Comparison of ENCODE assay signal across 8 cellular contexts in genomic region chr1:66752000-66752592, GRCh38. TPM values are rescaled to one million over a fixed set of nuclear protein-coding genes. Genes with fewer than 3 reads are reported as not detected.
DNase-seq lines count a peak whose midpoint lies in the region; ATAC-seq and TF ChIP-seq lines count a peak whose summit lies in the region.

Gene DYNLT5, plus strand, starts transcription at chr1:66752459. Its CDS starts 2,200 bp downstream, at chr1:66754659.

- H3K27ac ChIP-seq in ectodermal cell (ENCODE audit: insufficient read depth, low read depth, low read length, poor library complexity, severe bottlenecking): no peak within 1 kb of the TSS
- H3K27ac ChIP-seq in right lobe of liver: no peak within 1 kb of the TSS
- no peak within 1 kb of the TSS for H3K27ac ChIP-seq in stomach smooth muscle (ENCODE audit: low read length)

- H3K4me3 ChIP-seq in ectodermal cell (ENCODE audit: insufficient read depth, low read depth, low read length) (peak within 1 kb of the TSS; percentile 22), right lobe of liver (peak within 1 kb of the TSS; percentile 47 to 55 (median 51)), stomach smooth muscle (ENCODE audit: low read length in 2 of 2) (peak within 1 kb of the TSS; percentile 53 to 68)

- DNase-seq in NOMO-1 (lab: John Stamatoyannopoulos, UW; ENCODE audit: unreplicated experiment in 2 of 2) (peak; percentile 58 to 60), right lobe of liver (peak; percentile 53 to 72 (median 63)), NCI-H146 treated with DMSO at 0.1 percent for 48 hours (lab: John Stamatoyannopoulos, UW; ENCODE audit: unreplicated experiment) (no peak)
- DNase-seq in central memory CD4-positive, alpha-beta T cell: no peak

- H3K27me3 ChIP-seq in ectodermal cell (ENCODE audit: control insufficient read depth, insufficient read depth, low read length, poor library complexity, severe bottlenecking) (peaks cover 29% of the 10 kb centered on the region), right lobe of liver (no peaks in the 10 kb centered on the region), stomach smooth muscle (ENCODE audit: control insufficient read depth in 1 of 2, insufficient read depth in 2 of 2, low read length in 2 of 2) (peaks cover 0 to 6% of the 10 kb centered on the region in 2 donors)

- no peak for TF ChIP-seq CTCF in right lobe of liver (IDR thresholded peaks at IDR 0.05)

- H3K36me3 ChIP-seq in ectodermal cell (ENCODE audit: control insufficient read depth, insufficient read depth, low read length) (no peaks in the 10 kb centered on the region), right lobe of liver (no peaks in the 10 kb centered on the region), stomach smooth muscle (ENCODE audit: control insufficient read depth in 2 of 2, insufficient read depth in 2 of 2, low read length in 2 of 2) (no peaks in the 10 kb centered on the region)

- intact Hi-C loops in right lobe of liver (cut with DNase I): no loop called here

- 3 to 4% methylated on average over 35 of the region's 35 CpGs for WGBS in ectodermal cell, 2 experiments
- WGBS in right lobe of liver (ENCODE audit: insufficient coverage, low coverage, low lambda C conversion rate, missing lambda C conversion rate): 7% methylated on average over 3 of the region's 35 CpGs

- ATAC-seq in GM18868 (IDR thresholded peaks at IDR 0.05; ENCODE audit: unreplicated experiment) (peak; percentile 62), right lobe of liver (peak; percentile 92 to 96 (median 94)), GM18867 (IDR thresholded peaks at IDR 0.05; ENCODE audit: unreplicated experiment) (no peak)

- no peaks in the 10 kb centered on the region for H3K4me1 ChIP-seq in ectodermal cell (ENCODE audit: control insufficient read depth, insufficient read depth, low read length)
- H3K4me1 ChIP-seq in right lobe of liver: peaks cover 0 to 17% (median 5%) of the 10 kb centered on the region in 4 donors
- H3K4me1 ChIP-seq in stomach smooth muscle (ENCODE audit: control insufficient read depth, insufficient read depth, low read length): no peaks in the 10 kb centered on the region

- H3K9me3 ChIP-seq in ectodermal cell (ENCODE audit: control insufficient read depth, low read length) (no peaks in the 10 kb centered on the region), right lobe of liver (no peaks in the 10 kb centered on the region), stomach smooth muscle (ENCODE audit: control insufficient read depth in 2 of 2, low read length in 2 of 2) (no peaks in the 10 kb centered on the region)

- H3K9ac ChIP-seq in stomach smooth muscle (ENCODE audit: low read length in 2 of 2): peak within 1 kb of the TSS; percentile 13 to 43

- no peak for TF ChIP-seq POLR2A in right lobe of liver (IDR thresholded peaks at IDR 0.05)

RNA-seq across cellular contexts. Expression of gene DYNLT5, which starts in this region (rescaled TPM):
- not detected for polyA plus RNA-seq in ectodermal cell (2013, experiment 1 of 4)
- polyA plus RNA-seq in ectodermal cell (2013, experiment 2 of 4): not detected
- 0.37 TPM for polyA plus RNA-seq in ectodermal cell (2013, experiment 3 of 4)
- 0.28 TPM for polyA plus RNA-seq in ectodermal cell (2013, experiment 4 of 4)
- total RNA-seq in right lobe of liver: 1 to 10 TPM in 5 of 6 experiments, under 1 TPM in 1; 0.44 to 2.4 (median 1.3) TPM

Comparison
In these comparisons a context has a peak if more than half of its experiments do, and no peak if none do; other contexts are left out.
1. DNase-seq: peak in NOMO-1 (2 of 2) and right lobe of liver (3 of 3); none in NCI-H146 treated with DMSO at 0.1 percent for 48 hours (single experiment) and central memory CD4-positive, alpha-beta T cell (single experiment).
2. Peak in every context shown above with its lines, with median percentiles within 50 percentile points of each other: H3K4me3 ChIP-seq.